Comparison of ENCODE assay signal across 8 cellular contexts in the genomic region with DNA sequence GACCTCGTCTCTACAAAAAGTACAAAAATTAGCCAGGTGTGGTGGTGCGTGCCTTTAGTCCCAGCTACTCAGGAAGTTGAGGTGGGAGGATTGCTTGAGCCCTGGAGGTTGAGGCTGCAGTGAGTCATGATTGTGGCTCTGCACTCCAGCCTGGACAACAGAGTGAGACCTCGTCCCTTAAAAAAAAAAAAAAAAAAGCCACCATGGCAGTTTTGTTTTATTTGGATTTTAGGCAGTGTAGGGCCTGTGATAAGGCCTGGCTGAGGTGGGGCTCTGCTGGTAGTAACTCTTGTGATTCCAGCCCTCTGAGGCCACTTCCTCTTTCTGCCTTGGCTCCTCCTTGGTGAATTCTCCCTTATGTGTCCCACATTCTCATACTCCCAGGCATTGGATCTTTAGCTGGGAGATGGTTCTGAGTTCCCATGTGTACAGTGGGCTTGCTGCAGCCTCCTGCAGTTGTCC. TPM values are rescaled to one million over a fixed set of nuclear protein-coding genes. Genes with fewer than 3 reads are reported as not detected.
DNase-seq lines count a peak whose midpoint lies in the region; ATAC-seq and TF ChIP-seq lines count a peak whose summit lies in the region.

No MANE protein-coding gene starts in this region.

- H3K36me3 ChIP-seq in OCI-LY7 (ENCODE audit: insufficient read depth, low read length): peaks cover 41% of the 10 kb centered on the region

- no peaks in the 10 kb centered on the region for H3K9me2 ChIP-seq in OCI-LY7 (ENCODE audit: insufficient read depth, low read length)

- BruUV-seq in OCI-LY7 (replicated peaks; lab: Mats Ljungman, UMichigan): no TSS peak

- peak overlapping the region; percentile 95 to 98 for H3K27ac Mint-ChIP-seq in effector memory CD8-positive, alpha-beta T cell
- peak overlapping the region; percentile 63 for H3K27ac Mint-ChIP-seq in progenitor cell of endocrine pancreas

- CTCF ChIA-PET in OCI-LY7 (lab: Charles Lee; ENCODE audit: unreplicated experiment): interaction anchor here (0.6 kb wide), 1 partner anchor 11 kb away, joined by 5 read pairs; no protein-coding TSS in a partner anchor

- peak; percentile 51 for DNase-seq in OCI-LY7 (ENCODE audit: low spot score)
- no peak for DNase-seq in effector memory CD8-positive, alpha-beta T cell
- no peak for DNase-seq in progenitor cell of endocrine pancreas (ENCODE audit: low spot score, unreplicated experiment)
- DNase-seq in stimulated activated naive CD4-positive, alpha-beta T cell treated with Interleukin-2 at 50 U/mL for 16 hours (lab: John Stamatoyannopoulos, UW): no peak
- no peak for DNase-seq in iPS-NIHi11 (ENCODE audit: low spot score)
- no peak for DNase-seq in NK-92 (lab: John Stamatoyannopoulos, UW; ENCODE audit: unreplicated experiment)

- H4K20me1 ChIP-seq in OCI-LY7 (ENCODE audit: insufficient read depth, low read length): peaks cover 13% of the 10 kb centered on the region; the same call in 1 of the 2 replicates

- TF ChIP-seq CTCF in OCI-LY7 (conservative IDR thresholded peaks at IDR 0.05; ENCODE audit: low read length) (no peak), progenitor cell of endocrine pancreas (IDR thresholded peaks at IDR 0.05; ENCODE audit: unreplicated experiment) (no peak)

- H3K9me3 ChIP-seq in OCI-LY7 (ENCODE audit: low read length): no peaks in the 10 kb centered on the region

- no peaks in the 10 kb centered on the region for H3K9me3 Mint-ChIP-seq in effector memory CD8-positive, alpha-beta T cell
- H3K9me3 Mint-ChIP-seq in progenitor cell of endocrine pancreas (ENCODE audit: low read depth): no peaks in the 10 kb centered on the region

- H3K4me3 ChIP-seq in OCI-LY7 (ENCODE audit: low read depth, low read length, poor library complexity, severe bottlenecking): no peak overlapping the region

- POLR2A ChIA-PET in OCI-LY7 (lab: Charles Lee): interaction anchor here (0.6 to 1.2 kb wide), 3 partner anchors 19 to 1504 kb away, joined by 3 to 6 read pairs (median 3); no protein-coding TSS in a partner anchor

- H3K4me1 ChIP-seq in OCI-LY7 (ENCODE audit: insufficient read depth, low read length, poor library complexity, severe bottlenecking): peaks cover 36% of the 10 kb centered on the region

- H3K36me3 Mint-ChIP-seq in effector memory CD8-positive, alpha-beta T cell (ENCODE audit: insufficient read depth): peaks cover 44% of the 10 kb centered on the region
- peaks cover 2% of the 10 kb centered on the region for H3K36me3 Mint-ChIP-seq in progenitor cell of endocrine pancreas (ENCODE audit: insufficient read depth)

- intact Hi-C loops in OCI-LY7 (cut with micrococcal nuclease; ENCODE audit: unreplicated experiment): no loop called here

- H3K79me2 ChIP-seq in OCI-LY7 (ENCODE audit: insufficient read depth, low read depth, low read length): peaks cover 81% of the 10 kb centered on the region

- no peak overlapping the region for H2AFZ ChIP-seq in OCI-LY7 (ENCODE audit: low read length)

- peak overlapping the region; percentile 36 to 71 for H3K4me3 Mint-ChIP-seq in effector memory CD8-positive, alpha-beta T cell
- H3K4me3 Mint-ChIP-seq in progenitor cell of endocrine pancreas (ENCODE audit: low read depth): no peak overlapping the region

- H3K27ac ChIP-seq in OCI-LY7 (ENCODE audit: low read depth, low read length, poor library complexity, severe bottlenecking): peak overlapping the region; percentile 59

- H3K4me1 Mint-ChIP-seq in effector memory CD8-positive, alpha-beta T cell (ENCODE audit: low read depth in 2 of 2): peaks cover 67 to 68% of the 10 kb centered on the region in 2 donors
- peaks cover 8% of the 10 kb centered on the region for H3K4me1 Mint-ChIP-seq in progenitor cell of endocrine pancreas (ENCODE audit: low read depth)

- peak overlapping the region; percentile 63 for H3K4me2 ChIP-seq in OCI-LY7 (ENCODE audit: low read length)

- ATAC-seq in GM21390 (IDR thresholded peaks at IDR 0.05; ENCODE audit: unreplicated experiment) (peak; percentile 46), GM18858 (IDR thresholded peaks at IDR 0.05; ENCODE audit: unreplicated experiment) (no peak)
- ATAC-seq in effector memory CD8-positive, alpha-beta T cell (replicated peaks): peak; percentile 10

- H3K27me3 Mint-ChIP-seq in effector memory CD8-positive, alpha-beta T cell: no peaks in the 10 kb centered on the region
- no peaks in the 10 kb centered on the region for H3K27me3 Mint-ChIP-seq in progenitor cell of endocrine pancreas

RNA-seq across cellular contexts. Expression of a gene that starts 39.2 kb away (rescaled TPM):
- 62.8 and 73.4 TPM in 2 replicates for total RNA-seq in OCI-LY7 (2014; rRNA removed; shearing (Covaris generic))
- 126 and 156 TPM in 2 replicates for total RNA-seq in OCI-LY7 (2022)
- 91.0 and 98.7 TPM in 2 replicates for total RNA-seq in progenitor cell of endocrine pancreas
